In genomic region chr3:59790241-59790640, GRCh38 we compare ENCODE assay signal across 24 cellular contexts.
"Had no signal": no experiment of that assay in that cellular context is flagged by ENCODE, and none has a peak within 500 bp of the region (broad histone marks: within the 10 kb centered on the region; RNA-seq: fewer than 3 reads in every experiment).

No MANE protein-coding gene starts in this region.

- ATAC-seq: activated T-helper 17 cell treated with anti-CD3 and anti-CD28 coated beads, Interleukin-2, amount 50 U/mL, for 72 hours; gastrocnemius medialis; right lobe of liver; stimulated activated effector memory CD8-positive, alpha-beta T cell treated with anti-CD3 and anti-CD28 coated beads, Interleukin-12 subunit alpha, Interleukin-12 subunit beta, amount 100 ng/mL, for 72 hours; T-cell; WTC11 had no signal

- H3K4me3 Mint-ChIP-seq: activated naive CD4-positive, alpha-beta T cell treated with anti-CD3 and anti-CD28 coated beads, Interleukin-2, amount 50 U/mL, for 24 hours; activated T-cell treated with anti-CD3 and anti-CD28 coated beads, Interleukin-2, amount 50 U/mL, for 24 hours; activated T-helper 17 cell treated with anti-CD3 and anti-CD28 coated beads, Interleukin-2, amount 50 U/mL, for 72 hours; brain; nephron; stimulated activated effector memory CD8-positive, alpha-beta T cell treated with anti-CD3 and anti-CD28 coated beads, Interleukin-12 subunit alpha, Interleukin-12 subunit beta, amount 100 ng/mL, for 72 hours; stimulated activated naive CD8-positive, alpha-beta T cell treated with anti-CD3 and anti-CD28 coated beads, Interleukin-15, Interleukin-2, amounts not matched to agents 100 ng/mL and 50 ng/mL, for 24 hours; T-cell; WTC11 had no signal

- H3K9me3 Mint-ChIP-seq: activated naive CD4-positive, alpha-beta T cell treated with anti-CD3 and anti-CD28 coated beads, Interleukin-2, amount 50 U/mL, for 24 hours; activated T-cell treated with anti-CD3 and anti-CD28 coated beads, Interleukin-2, amount 50 U/mL, for 24 hours; activated T-helper 17 cell treated with anti-CD3 and anti-CD28 coated beads, Interleukin-2, amount 50 U/mL, for 72 hours; nephron; stimulated activated effector memory CD8-positive, alpha-beta T cell treated with anti-CD3 and anti-CD28 coated beads, Interleukin-12 subunit alpha, Interleukin-12 subunit beta, amount 100 ng/mL, for 72 hours; T-cell; WTC11 had no signal

- H3K36me3 Mint-ChIP-seq: brain; stimulated activated effector memory CD8-positive, alpha-beta T cell treated with anti-CD3 and anti-CD28 coated beads, Interleukin-12 subunit alpha, Interleukin-12 subunit beta, amount 100 ng/mL, for 72 hours; WTC11 had no signal

- H3K27ac Mint-ChIP-seq: activated T-cell treated with anti-CD3 and anti-CD28 coated beads, Interleukin-2, amount 50 U/mL, for 24 hours; activated T-helper 17 cell treated with anti-CD3 and anti-CD28 coated beads, Interleukin-2, amount 50 U/mL, for 72 hours; nephron; stimulated activated effector memory CD8-positive, alpha-beta T cell treated with anti-CD3 and anti-CD28 coated beads, Interleukin-12 subunit alpha, Interleukin-12 subunit beta, amount 100 ng/mL, for 72 hours; stimulated activated naive CD8-positive, alpha-beta T cell treated with anti-CD3 and anti-CD28 coated beads, Interleukin-15, Interleukin-2, amounts not matched to agents 100 ng/mL and 50 ng/mL, for 24 hours; T-cell; WTC11 had no signal

- H3K27me3 Mint-ChIP-seq: activated naive CD4-positive, alpha-beta T cell treated with anti-CD3 and anti-CD28 coated beads, Interleukin-2, amount 50 U/mL, for 24 hours; activated T-cell treated with anti-CD3 and anti-CD28 coated beads, Interleukin-2, amount 50 U/mL, for 24 hours; activated T-helper 17 cell treated with anti-CD3 and anti-CD28 coated beads, Interleukin-2, amount 50 U/mL, for 72 hours; brain; stimulated activated naive CD8-positive, alpha-beta T cell treated with anti-CD3 and anti-CD28 coated beads, Interleukin-15, Interleukin-2, amounts not matched to agents 100 ng/mL and 50 ng/mL, for 24 hours; T-cell had no signal

- DNase-seq: activated CD4-positive, alpha-beta T cell treated with anti-CD3 and anti-CD28 coated beads for 1 hour; activated CD4-positive, alpha-beta T cell treated with anti-CD3 and anti-CD28 coated beads, Interleukin-2, amount 50 U/mL, for 48 hours; activated CD8-positive, alpha-beta memory T cell treated with anti-CD3 and anti-CD28 coated beads, Interleukin-2, amount 50 U/mL, for 48 hours; activated gamma-delta T cell treated with Interleukin-2 at 50 U/mL for 16 hours; activated T-cell treated with anti-CD3 and anti-CD28 coated beads, Interleukin-2, amount 50 U/mL, for 24 hours; adrenal gland; aorta; dorsolateral prefrontal cortex; effector memory CD4-positive, alpha-beta T cell; erythroblast; gastrocnemius medialis; glutamatergic neuron; mammary epithelial cell; right lobe of liver; stimulated activated CD4-positive, alpha-beta T cell treated with anti-CD3 and anti-CD28 coated beads, Interleukin-4, amount 100 ng/mL, for 24 hours; T-cell; trophoblast cell had no signal
